ENCODE assay signal across 21 cellular contexts in genomic region chr20:6612615-6612917, GRCh38.
"Had no signal": no experiment of that assay in that cellular context is flagged by ENCODE, and none has a peak within 500 bp of the region (broad histone marks: within the 10 kb centered on the region; RNA-seq: fewer than 3 reads in every experiment).

No MANE protein-coding gene starts in this region.

- H3K27me3 ChIP-seq: heart left ventricle, vagina had no signal

- H3K27me3 Mint-ChIP-seq: activated naive CD8-positive, alpha-beta T cell treated with anti-CD3 and anti-CD28 coated beads, Interleukin-2, amount 10 ng/mL, durations not matched to agents 7 days and 5 days; naive thymus-derived CD4-positive, alpha-beta T cell had no signal

- H3K36me3 Mint-ChIP-seq: activated naive CD8-positive, alpha-beta T cell treated with anti-CD3 and anti-CD28 coated beads, Interleukin-2, amount 10 ng/mL, durations not matched to agents 7 days and 5 days; type B pancreatic cell; WTC11 had no signal

- DNase-seq: activated CD4-positive, alpha-beta T cell treated with anti-CD3 and anti-CD28 coated beads, Interleukin-2, amount 50 U/mL, for 4 hours; activated CD8-positive, alpha-beta memory T cell treated with anti-CD3 and anti-CD28 coated beads, Interleukin-2, amount 50 U/mL, for 48 hours; activated naive CD4-positive, alpha-beta T cell; activated naive CD8-positive, alpha-beta T cell treated with anti-CD3 and anti-CD28 coated beads, Interleukin-2, amount 10 ng/mL, durations not matched to agents 7 days and 5 days; activated T-cell treated with anti-CD3 and anti-CD28 coated beads, Interleukin-2, amount 50 U/mL, for 4 hours; amniotic stem cell; cortex of kidney; heart left ventricle; kidney; naive thymus-derived CD4-positive, alpha-beta T cell; stimulated activated CD4-positive, alpha-beta T cell treated with anti-CD3 and anti-CD28 coated beads, Interleukin-4, amount 100 ng/mL, for 24 hours; stimulated activated naive CD4-positive, alpha-beta T cell treated with Interleukin-2 at 50 U/mL for 16 hours; T1000 had no signal

- H3K4me3 Mint-ChIP-seq: activated naive CD8-positive, alpha-beta T cell treated with anti-CD3 and anti-CD28 coated beads, Interleukin-2, amount 10 ng/mL, durations not matched to agents 7 days and 5 days; activated T-cell treated with anti-CD3 and anti-CD28 coated beads, Interleukin-2, amount 50 U/mL, for 4 hours; naive thymus-derived CD4-positive, alpha-beta T cell; type B pancreatic cell; WTC11 had no signal

- H3K9me3 ChIP-seq: heart left ventricle, prostate gland, thoracic aorta, vagina had no signal

- H3K36me3 ChIP-seq: heart left ventricle, prostate gland, thoracic aorta, vagina had no signal

- H3K4me1 ChIP-seq: heart left ventricle, prostate gland, vagina had no signal

- ATAC-seq: activated T-cell treated with anti-CD3 and anti-CD28 coated beads, Interleukin-2, amount 50 U/mL, for 4 hours; heart left ventricle; naive thymus-derived CD4-positive, alpha-beta T cell; WTC11 had no signal

- H3K27ac ChIP-seq: heart left ventricle, prostate gland, thoracic aorta, vagina had no signal

- FAIRE-seq: bronchial epithelial cell, kidney had no signal

- H3K27ac Mint-ChIP-seq: activated naive CD8-positive, alpha-beta T cell treated with anti-CD3 and anti-CD28 coated beads, Interleukin-2, amount 10 ng/mL, durations not matched to agents 7 days and 5 days; activated T-helper 2 cell treated with anti-CD3 and anti-CD28 coated beads, Interferon-gamma antibody, Interleukin-2, Interleukin-4, amounts not matched to agents 10 μg/mL and 5 μg/mL and 100 μg/mL, durations not matched to agents 14 hours and 24 hours and 36 hours; naive thymus-derived CD4-positive, alpha-beta T cell; WTC11 had no signal

- H3K4me1 Mint-ChIP-seq: activated naive CD8-positive, alpha-beta T cell treated with anti-CD3 and anti-CD28 coated beads, Interleukin-2, amount 10 ng/mL, durations not matched to agents 7 days and 5 days; WTC11 had no signal

- H3K9me3 Mint-ChIP-seq: activated naive CD8-positive, alpha-beta T cell treated with anti-CD3 and anti-CD28 coated beads, Interleukin-2, amount 10 ng/mL, durations not matched to agents 7 days and 5 days had no signal

- H3K4me3 ChIP-seq: heart left ventricle, lung, prostate gland, thoracic aorta, vagina had no signal
